8 cellular contexts compared by ENCODE assay signal in the genomic region with DNA sequence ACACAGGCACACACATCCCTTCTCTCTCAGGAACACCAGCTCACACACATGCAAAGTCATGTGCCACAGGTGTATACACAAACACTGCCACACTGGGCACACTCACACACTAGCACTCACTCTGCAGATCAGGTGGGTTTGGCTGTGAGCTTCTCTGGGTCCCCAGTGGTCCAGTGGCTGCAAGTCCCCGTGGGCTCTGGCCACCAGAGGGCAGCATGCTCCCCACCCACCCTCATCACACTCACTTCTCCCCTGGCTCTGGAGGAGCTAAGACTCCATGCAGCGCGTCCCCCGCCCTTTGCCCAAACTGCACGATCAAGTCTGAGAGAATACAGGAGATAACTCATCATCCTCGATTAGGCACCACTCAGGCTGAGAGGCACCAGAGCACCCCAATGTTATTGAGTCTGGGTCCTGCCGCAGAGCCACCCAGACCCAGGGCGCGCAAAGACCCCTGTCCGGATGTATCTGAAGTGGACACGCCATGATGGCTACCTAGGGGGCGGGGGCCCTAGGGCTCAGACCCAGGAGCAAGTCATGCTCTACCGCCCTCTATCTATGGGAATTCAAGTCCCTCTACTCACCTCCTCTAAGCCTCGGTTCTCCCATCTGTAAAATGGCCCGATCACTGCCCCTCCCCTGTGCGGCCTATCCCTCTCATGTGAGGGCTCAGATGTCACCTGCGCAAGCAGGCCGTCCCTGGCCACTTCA.
DNase-seq lines count a peak whose midpoint lies in the region; ATAC-seq, FAIRE-seq and TF ChIP-seq lines count a peak whose summit lies in the region.

No MANE protein-coding gene starts in this region.

- H3K9me3 ChIP-seq in left lung, result no peaks in the 10 kb centered on the region

- peak; percentile 87 for DNase-seq in 8988T
- peak; percentile 81 for DNase-seq in GM12891 (ENCODE audit: insufficient read length, low spot score)
- DNase-seq in NCI-H2227 (lab: John Stamatoyannopoulos, UW; ENCODE audit: unreplicated experiment), result peak; percentile 79
- DNase-seq in cerebellar cortex (ENCODE audit: low spot score), result peak; percentile 82
- DNase-seq in left lung, result peak; percentile 42 to 83
- DNase-seq in stimulated activated CD4-positive, alpha-beta T cell treated with anti-CD3 and anti-CD28 coated beads, TNF-alpha, amount 100 ng/mL, for 4 hours (ENCODE audit: low read depth in 3 of 3), result peak; percentile 33 to 46 (median 44)

- TF ChIP-seq CTCF in left lung (IDR thresholded peaks at IDR 0.05), result peak; percentile 68 to 72

- no peaks in the 10 kb centered on the region for H3K36me3 ChIP-seq in left lung

- peaks cover 0 to 44% of the 10 kb centered on the region in 2 donors for H3K27me3 ChIP-seq in left lung

- intact Hi-C loops in left lung (cut with DNase I), result no loop called here

- no peak overlapping the region for H3K27ac ChIP-seq in left lung

- peak; percentile 90 for FAIRE-seq in GM12891 (lab: Jason Lieb, UNC)

- no peak overlapping the region for H3K4me3 ChIP-seq in left lung

- TF ChIP-seq POLR2A in GM12891 (IDR thresholded peaks at IDR 0.05; ENCODE audit: low read depth, low read length), result no peak

- H3K4me1 ChIP-seq in left lung, result no peaks in the 10 kb centered on the region

- peak; percentile 54 to 74 for ATAC-seq in activated CD4-positive, CD25-positive, alpha-beta regulatory T cell treated with anti-CD3 and anti-CD28 coated beads, Interleukin-2, amount 50 U/mL, for 24 hours
- peak; percentile 72 for ATAC-seq in left lung
- no peak for ATAC-seq in GM21381 (IDR thresholded peaks at IDR 0.05; ENCODE audit: unreplicated experiment)

TF ChIP-seq in GM12891, 5 proteins besides CTCF, POLR2A, EP300 and RAD21:
- no peak for TF ChIP-seq PAX5 (IDR thresholded peaks at IDR 0.05; ENCODE audit: insufficient read depth, low read length, severe bottlenecking)
- 0 out of 2 replicates have a peak, but pooled peaks have one; percentile 2 for TF ChIP-seq SPI1 (IDR thresholded peaks at IDR 0.05; ENCODE audit: low read depth, low read length)
